Comparison of ENCODE assay signal across 8 cellular contexts in genomic region chr18:2978626-2979025, GRCh38. TPM values are rescaled to one million over a fixed set of nuclear protein-coding genes. Genes with fewer than 3 reads are reported as not detected.
DNase-seq lines count a peak whose midpoint lies in the region; ATAC-seq and TF ChIP-seq lines count a peak whose summit lies in the region.

No MANE protein-coding gene starts in this region.

- no peak overlapping the region for H3K4me3 ChIP-seq in epithelial cell of esophagus (ENCODE audit: low read length)
- peak overlapping the region; percentile 20 for H3K4me3 ChIP-seq in skeletal muscle cell (ENCODE audit: low read depth, low read length)

- peak; percentile 76 for DNase-seq in activated CD4-positive, alpha-beta T cell treated with anti-CD3 and anti-CD28 coated beads, Interleukin-2, amount 10 ng/mL, durations not matched to agents 24 days and 14 days
- no peak for DNase-seq in activated CD4-positive, alpha-beta T cell treated with anti-CD3 and anti-CD28 coated beads for 1 hour
- DNase-seq in RKO (ENCODE audit: low spot score) (peak; percentile 77), epithelial cell of esophagus (ENCODE audit: low read depth) (peak; percentile 53), skeletal muscle cell (ENCODE audit: low read depth) (peak; percentile 82), NAMALWA (ENCODE audit: low spot score) (no peak), GM10266 (ENCODE audit: extremely low spot score) (no peak)

- no peak for TF ChIP-seq CTCF in epithelial cell of esophagus (IDR thresholded peaks at IDR 0.05; ENCODE audit: insufficient read depth, low read depth, low read length, missing control alignments)
- no peak for TF ChIP-seq CTCF in GM10266 (IDR thresholded peaks at IDR 0.05; ENCODE audit: control insufficient read depth, insufficient read depth, low read depth, missing control alignments)

- peaks cover 73% of the 10 kb centered on the region for H3K4me1 Mint-ChIP-seq in activated CD4-positive, alpha-beta T cell treated with anti-CD3 and anti-CD28 coated beads, Interleukin-2, amount 10 ng/mL, durations not matched to agents 24 days and 14 days

- H3K9me3 Mint-ChIP-seq in activated CD4-positive, alpha-beta T cell treated with anti-CD3 and anti-CD28 coated beads, Interleukin-2, amount 10 ng/mL, durations not matched to agents 24 days and 14 days, result peaks cover 3% of the 10 kb centered on the region

- no peak for ATAC-seq in GM18873 (IDR thresholded peaks at IDR 0.05; ENCODE audit: low FRiP score, unreplicated experiment)

- peak overlapping the region; percentile 93 for H3K27ac Mint-ChIP-seq in activated CD4-positive, alpha-beta T cell treated with anti-CD3 and anti-CD28 coated beads, Interleukin-2, amount 10 ng/mL, durations not matched to agents 24 days and 14 days

- no peaks in the 10 kb centered on the region for H3K27me3 Mint-ChIP-seq in activated CD4-positive, alpha-beta T cell treated with anti-CD3 and anti-CD28 coated beads, Interleukin-2, amount 10 ng/mL, durations not matched to agents 24 days and 14 days

- intact Hi-C loops in activated CD4-positive, alpha-beta T cell treated with anti-CD3 and anti-CD28 coated beads, Interleukin-2, amount 10 ng/mL, durations not matched to agents 24 days and 14 days (cut with micrococcal nuclease), result loop anchor here (1.0 kb wide), 1 partner anchor 21 kb away; no protein-coding TSS in a partner anchor

- H3K36me3 Mint-ChIP-seq in activated CD4-positive, alpha-beta T cell treated with anti-CD3 and anti-CD28 coated beads, Interleukin-2, amount 10 ng/mL, durations not matched to agents 24 days and 14 days (ENCODE audit: low read depth), result peaks cover 46% of the 10 kb centered on the region

- H3K4me3 Mint-ChIP-seq in activated CD4-positive, alpha-beta T cell treated with anti-CD3 and anti-CD28 coated beads, Interleukin-2, amount 10 ng/mL, durations not matched to agents 24 days and 14 days, result peak overlapping the region; percentile 81

RNA-seq across cellular contexts. Expression of gene LPIN2, which starts 34.3 kb away (rescaled TPM):
- total RNA-seq in activated CD4-positive, alpha-beta T cell treated with anti-CD3 and anti-CD28 coated beads, Interleukin-2, amount 10 ng/mL, durations not matched to agents 24 days and 14 days, result 111 and 118 TPM in 2 replicates

Comparison
In these comparisons a context has a peak if more than half of its experiments do, and no peak if none do; other contexts are left out.
1. DNase-seq: peak in activated CD4-positive, alpha-beta T cell treated with anti-CD3 and anti-CD28 coated beads, Interleukin-2, amount 10 ng/mL, durations not matched to agents 24 days and 14 days (single experiment), RKO (single experiment), epithelial cell of esophagus (single experiment) and skeletal muscle cell (single experiment); none in activated CD4-positive, alpha-beta T cell treated with anti-CD3 and anti-CD28 coated beads for 1 hour (single experiment), NAMALWA (single experiment) and GM10266 (single experiment).